In the genomic region with DNA sequence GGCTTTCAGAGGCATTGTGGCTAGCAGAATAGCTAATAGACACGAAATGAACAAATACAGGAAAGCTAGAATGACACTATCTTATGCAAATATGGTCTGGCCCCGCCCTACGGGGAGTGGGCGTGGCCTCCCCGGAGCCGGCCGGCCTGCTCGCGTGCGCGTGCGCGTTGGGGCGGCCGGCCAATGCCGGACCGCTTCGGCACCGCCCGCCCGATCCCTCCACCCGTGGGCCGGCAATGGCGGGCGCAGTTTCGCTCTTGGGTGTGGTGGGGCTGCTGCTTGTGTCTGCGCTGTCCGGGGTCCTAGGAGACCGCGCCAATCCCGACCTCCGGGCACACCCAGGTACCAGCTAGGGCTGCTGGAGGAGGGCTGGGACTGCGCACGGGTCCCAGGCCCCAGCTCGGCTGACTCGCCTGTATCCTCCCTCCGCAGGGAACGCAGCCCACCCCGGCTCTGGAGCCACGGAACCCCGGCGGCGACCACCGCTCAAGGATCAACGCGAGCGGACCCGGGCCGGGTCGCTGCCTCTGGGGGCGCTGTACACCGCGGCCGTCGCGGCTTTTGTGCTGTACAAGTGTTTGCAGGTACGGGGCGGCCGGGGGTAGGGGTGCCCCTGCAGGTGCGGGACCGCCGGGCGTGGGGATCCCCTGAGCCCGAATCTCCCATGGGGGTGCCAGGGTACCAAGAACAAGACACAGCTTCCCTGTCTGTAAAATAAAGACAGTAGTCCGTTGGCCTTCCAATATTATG, we compare ENCODE assay signal across 8 cellular contexts. TPM values are rescaled to one million over a fixed set of nuclear protein-coding genes. Genes with fewer than 3 reads are reported as not detected.
DNase-seq lines count a peak whose midpoint lies in the region; ATAC-seq and TF ChIP-seq lines count a peak whose summit lies in the region.

A gene with protein sequence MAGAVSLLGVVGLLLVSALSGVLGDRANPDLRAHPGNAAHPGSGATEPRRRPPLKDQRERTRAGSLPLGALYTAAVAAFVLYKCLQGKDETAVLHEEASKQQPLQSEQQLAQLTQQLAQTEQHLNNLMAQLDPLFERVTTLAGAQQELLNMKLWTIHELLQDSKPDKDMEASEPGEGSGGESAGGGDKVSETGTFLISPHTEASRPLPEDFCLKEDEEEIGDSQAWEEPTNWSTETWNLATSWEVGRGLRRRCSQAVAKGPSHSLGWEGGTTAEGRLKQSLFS (plus strand): TSS at position 149 of the 750 bp plus-strand sequence. CDS start 88 bp downstream, at position 237.

- H3K9ac ChIP-seq in adipocyte (ENCODE audit: low read length), result peak within 1 kb of the TSS; percentile 99

- H3K36me3 ChIP-seq in adipocyte (ENCODE audit: control insufficient read depth, insufficient read depth, low read length, severe bottlenecking) (peaks cover 20% of the 10 kb centered on the region), upper lobe of right lung (peaks cover 3% of the 10 kb centered on the region)

- H3K27me3 Mint-ChIP-seq in T-cell, result peaks cover 4 to 5% of the 10 kb centered on the region in 2 donors

- peak within 1 kb of the TSS; percentile 95 for H3K4me3 ChIP-seq in GM12875 (ENCODE audit: low read depth, low read length)
- peak within 1 kb of the TSS; percentile 91 for H3K4me3 ChIP-seq in adipocyte (ENCODE audit: low read length)
- peak within 1 kb of the TSS; percentile 95 for H3K4me3 ChIP-seq in upper lobe of right lung

- POLR2A ChIA-PET in T-cell (lab: Charles Lee), result interaction anchor here (0.6 to 1.4 kb wide), 5 partner anchors 9 to 19 kb away, joined by 3 to 5 read pairs (median 4); no protein-coding TSS in a partner anchor

- H3K9me3 Mint-ChIP-seq in T-cell, result no peaks in the 10 kb centered on the region

- H3K27me3 ChIP-seq in adipocyte (replicated peaks; ENCODE audit: control insufficient read depth, insufficient read depth, low read length) (no peaks in the 10 kb centered on the region), upper lobe of right lung (no peaks in the 10 kb centered on the region)

- DNase-seq in NCI-H1105 (lab: John Stamatoyannopoulos, UW) (peak; percentile 76), T-cell (peak; percentile 57 to 86 (median 78)), adipocyte (ENCODE audit: low read depth) (peak; percentile 95), cardiac septum (ENCODE audit: low spot score) (peak; percentile 93), posterior vena cava (ENCODE audit: low spot score) (peak; percentile 96), upper lobe of right lung (peak; percentile 93)

- peak within 1 kb of the TSS; percentile 96 to 99 for H3K27ac Mint-ChIP-seq in T-cell

- peaks cover 33% of the 10 kb centered on the region for H3K4me1 ChIP-seq in adipocyte (ENCODE audit: control insufficient read depth, insufficient read depth, low read length)
- peaks cover 28% of the 10 kb centered on the region for H3K4me1 ChIP-seq in upper lobe of right lung

- H3K9me3 ChIP-seq in adipocyte (ENCODE audit: control insufficient read depth, low read length) (no peaks in the 10 kb centered on the region), upper lobe of right lung (no peaks in the 10 kb centered on the region)

- CTCF ChIA-PET in T-cell (lab: Charles Lee), result interaction anchor here (0.6 to 7.1 kb wide), 28 partner anchors 11 to 587 kb away, joined by 3 to 122 read pairs (median 4); a partner anchor contains a TSS

- intact Hi-C loops in cardiac septum (cut with DNase I) (loop anchor here (2.0 to 5.0 kb wide), 3 partner anchors 32 to 154 kb away; a partner anchor contains a TSS), posterior vena cava (cut with DNase I) (no loop called here), upper lobe of right lung (cut with DNase I) (no loop called here)

- peak within 1 kb of the TSS; percentile 99 for H3K27ac ChIP-seq in upper lobe of right lung

- peaks cover 71 to 81% (median 74%) of the 10 kb centered on the region in 3 donors for H3K4me1 Mint-ChIP-seq in T-cell

- peak within 1 kb of the TSS; percentile 84 to 93 (median 89) for H3K4me3 Mint-ChIP-seq in T-cell

- ATAC-seq in HG02642 (IDR thresholded peaks at IDR 0.05; ENCODE audit: poor library complexity, unreplicated experiment), result peak; percentile 69
- peak; percentile 66 to 82 (median 70) for ATAC-seq in T-cell (replicated peaks in 1 of 4)
- peak; percentile 89 for ATAC-seq in upper lobe of right lung

- TF ChIP-seq CTCF in GM12875 (IDR thresholded peaks at IDR 0.05; ENCODE audit: borderline replicate concordance, insufficient read depth, low read depth, low read length) (peak; percentile 83), upper lobe of right lung (IDR thresholded peaks at IDR 0.05) (peak; percentile 67)

- peaks cover 23% of the 10 kb centered on the region for H3K36me3 Mint-ChIP-seq in T-cell

RNA-seq across cellular contexts. Expression of the gene that starts here (rescaled TPM):
- total RNA-seq in T-cell, result 10 to 100 TPM; 17.7 to 29.8 (median 27.5) TPM
- 47.7 TPM for total RNA-seq in cardiac septum
- 10 to 100 TPM; 54.6 to 60.3 TPM for total RNA-seq in posterior vena cava
- 31.1 TPM for total RNA-seq in upper lobe of right lung

Comparison
In these comparisons a context has a peak if more than half of its experiments do, and no peak if none do; other contexts are left out.
1. Peak in every context shown above with its lines: DNase-seq, ATAC-seq, H3K4me3 ChIP-seq and H3K27ac ChIP-seq.